Comparison of ENCODE assay signal across 18 cellular contexts in genomic region chr4:111693754-111694153, GRCh38.
"Had no signal": no experiment of that assay in that cellular context is flagged by ENCODE, and none has a peak within 500 bp of the region (broad histone marks: within the 10 kb centered on the region; RNA-seq: fewer than 3 reads in every experiment).

No MANE protein-coding gene starts in this region.

- H3K4me3 ChIP-seq: K562 had no signal

- ATAC-seq: K562, SK-N-SH treated with all-trans-retinoic acid at 6 μM for 48 hours had no signal

- DNase-seq: Kasumi-1, MM.1S, NCI-H1092 treated with DMSO at 0.1 percent for 48 hours, NCI-H1436 treated with DMSO at 0.1 percent for 48 hours, NCI-H1694, NCI-H187 treated with DMSO at 0.1 percent for 48 hours, NCI-H2029 treated with DMSO at 0.1 percent for 48 hours, NCI-H2107, NCI-H345, NCI-H446 treated with DMSO at 0.1 percent for 48 hours, NCI-H510A treated with DMSO at 0.1 percent for 48 hours, NCI-H526, RPMI8226, SHP77 had no signal

- H3K9ac ChIP-seq: KMS-11 had no signal

- H3K27ac ChIP-seq: HL-60, KMS-11 had no signal
